Comparison of ENCODE assay signal across 28 cellular contexts in genomic region chr3:121723485-121723884, GRCh38.
"Had no signal": no experiment of that assay in that cellular context is flagged by ENCODE, and none has a peak within 500 bp of the region (broad histone marks: within the 10 kb centered on the region; RNA-seq: fewer than 3 reads in every experiment).

No MANE protein-coding gene starts in this region.

- H3K4me1 Mint-ChIP-seq: mesothelial cell of epicardium, nephron progenitor cell, neural progenitor cell had no signal

- H3K9me3 ChIP-seq: left lung, lower lobe of right lung, neutrophil, tibial nerve, vagina had no signal

- H3K27me3 Mint-ChIP-seq: naive B cell; stimulated activated naive CD8-positive, alpha-beta T cell treated with anti-CD3 and anti-CD28 coated beads, Interleukin-15, amount 100 ng/mL, for 72 hours; type B pancreatic cell had no signal

- H3K9me3 Mint-ChIP-seq: naive B cell; natural killer cell; stimulated activated naive CD8-positive, alpha-beta T cell treated with anti-CD3 and anti-CD28 coated beads, Interleukin-15, amount 100 ng/mL, for 72 hours; type B pancreatic cell had no signal

- H3K27ac ChIP-seq: hepatocyte, left lung, lower lobe of right lung, neural progenitor cell, neutrophil, parathyroid adenoma, skin epidermis, tibial nerve, vagina had no signal

- ATAC-seq: left colon; left lung; lower lobe of right lung; right cardiac atrium; sciatic nerve; stimulated activated naive CD8-positive, alpha-beta T cell treated with anti-CD3 and anti-CD28 coated beads, Interleukin-15, amount 100 ng/mL, for 72 hours had no signal

- DNase-seq: left colon; left lung; lower lobe of right lung; mammary epithelial cell; mesendoderm; naive B cell; natural killer cell; nephron progenitor cell; occipital lobe; retina; right cardiac atrium; stimulated activated CD4-positive, alpha-beta T cell treated with anti-CD3 and anti-CD28 coated beads, Interleukin-12 subunit alpha, Interleukin-12 subunit beta, amount 100 ng/mL, for 4 hours; stimulated activated CD4-positive, alpha-beta T cell treated with anti-CD3 and anti-CD28 coated beads, Interleukin-15, amount 100 ng/mL, for 24 hours; stimulated activated CD4-positive, alpha-beta T cell treated with anti-CD3 and anti-CD28 coated beads, Interleukin-2, amount 100 ng/mL, for 24 hours; stimulated activated CD4-positive, alpha-beta T cell treated with anti-CD3 and anti-CD28 coated beads, Interleukin-4, amount 100 ng/mL, for 1 hour; stimulated activated naive CD4-positive, alpha-beta T cell treated with Interleukin-2 at 50 U/mL for 16 hours; stimulated activated naive CD8-positive, alpha-beta T cell treated with anti-CD3 and anti-CD28 coated beads, Interleukin-15, amount 100 ng/mL, for 72 hours; substantia nigra had no signal

- H3K4me3 ChIP-seq: hepatocyte, left lung, lower lobe of right lung, neural progenitor cell, skin epidermis, tibial nerve, vagina had no signal

- H3K27me3 ChIP-seq: hepatocyte, left lung, neural progenitor cell, neutrophil, tibial nerve, vagina had no signal

- H3K4me1 ChIP-seq: left lung, lower lobe of right lung, neural progenitor cell, parathyroid adenoma, tibial nerve, vagina had no signal

- H3K4me3 Mint-ChIP-seq: mesothelial cell of epicardium; naive B cell; natural killer cell; nephron progenitor cell; neural progenitor cell; stimulated activated naive CD8-positive, alpha-beta T cell treated with anti-CD3 and anti-CD28 coated beads, Interleukin-15, amount 100 ng/mL, for 72 hours; type B pancreatic cell had no signal

- H3K27ac Mint-ChIP-seq: mesothelial cell of epicardium, nephron progenitor cell, neural progenitor cell, type B pancreatic cell had no signal
